In genomic region chr2:128304715-128305554, GRCh38 we compare ENCODE assay signal across 9 cellular contexts. TPM values are rescaled to one million over a fixed set of nuclear protein-coding genes. Genes with fewer than 3 reads are reported as not detected.
DNase-seq lines count a peak whose midpoint lies in the region; ATAC-seq and TF ChIP-seq lines count a peak whose summit lies in the region.
"Had no signal": no experiment of that assay in that cellular context is flagged by ENCODE, and none has a peak within 500 bp of the region (broad histone marks: within the 10 kb centered on the region; RNA-seq: fewer than 3 reads in every experiment).

No MANE protein-coding gene starts in this region.

- peak; percentile 23; the same call in 1 of the 2 replicates for TF ChIP-seq CTCF in BJ (IDR thresholded peaks at IDR 0.05; ENCODE audit: insufficient read depth, low read depth, low read length)
- peak in 2 of 9 donors; percentile 19 to 38 for TF ChIP-seq CTCF in heart right ventricle (IDR thresholded peaks at IDR 0.05)
- TF ChIP-seq CTCF in sigmoid colon (IDR thresholded peaks at IDR 0.05) = no peak

- TF ChIP-seq EP300 in sigmoid colon (IDR thresholded peaks at IDR 0.05) = peak in 3 of 4 donors; percentile 4 to 91 (median 85)

- H3K27me3 ChIP-seq in BJ (ENCODE audit: control insufficient read depth, insufficient read depth, low read length) = no peaks in the 10 kb centered on the region
- H3K27me3 ChIP-seq in MG63 = no peaks in the 10 kb centered on the region
- H3K27me3 ChIP-seq in heart right ventricle = no peaks in the 10 kb centered on the region
- H3K27me3 ChIP-seq in sigmoid colon = no peaks in the 10 kb centered on the region

- H3K4me3 Mint-ChIP-seq in activated naive CD4-positive, alpha-beta T cell treated with anti-CD3 and anti-CD28 coated beads for 36 hours = no peak overlapping the region
- H3K4me3 Mint-ChIP-seq: activated naive CD8-positive, alpha-beta T cell had no signal

- POLR2A ChIA-PET in BJ (lab: Charles Lee) = no interaction called here

- peak; percentile 53 to 80 (median 70) for ATAC-seq in heart right ventricle

- H3K9me3 Mint-ChIP-seq in activated naive CD4-positive, alpha-beta T cell treated with anti-CD3 and anti-CD28 coated beads for 36 hours = no peaks in the 10 kb centered on the region

- TF ChIP-seq POLR2A in sigmoid colon (IDR thresholded peaks at IDR 0.05) = no peak

- H3K27ac Mint-ChIP-seq in activated naive CD4-positive, alpha-beta T cell treated with anti-CD3 and anti-CD28 coated beads for 36 hours = no peak overlapping the region
- H3K27ac Mint-ChIP-seq: activated naive CD8-positive, alpha-beta T cell had no signal

- intact Hi-C loops in heart right ventricle (cut with DNase I) = loop anchor here in 4 of 10 donors (10.0 kb wide), 2 partner anchors 70 to 130 kb away; no protein-coding TSS in a partner anchor
- intact Hi-C loops in sigmoid colon (cut with DNase I) = loop anchor here (5.0 kb wide), 2 partner anchors 73 to 123 kb away; no protein-coding TSS in a partner anchor
- intact Hi-C loops in activated naive CD4-positive, alpha-beta T cell treated with anti-CD3 and anti-CD28 coated beads for 36 hours (cut with micrococcal nuclease) = no loop called here

- H3K36me3 ChIP-seq in BJ (ENCODE audit: control insufficient read depth, insufficient read depth, low read length) = peaks cover 3% of the 10 kb centered on the region; the same call in 1 of the 2 replicates
- H3K36me3 ChIP-seq in MG63 = no peaks in the 10 kb centered on the region
- no peaks in the 10 kb centered on the region for H3K36me3 ChIP-seq in heart right ventricle
- H3K36me3 ChIP-seq in sigmoid colon = no peaks in the 10 kb centered on the region

- H3K27ac ChIP-seq in heart right ventricle = peak overlapping the region; percentile 20 to 84 (median 73)
- H3K27ac ChIP-seq in sigmoid colon = peak overlapping the region; percentile 70 to 93 (median 84)

- DNase-seq in BJ (ENCODE audit: low read depth) (peak; percentile 81), MG63 (peak; percentile 92), T1000 (lab: John Stamatoyannopoulos, UW) (peak; percentile 69), heart right ventricle (peak; percentile 53 to 87), sigmoid colon (peak; percentile 96), OCI-M2 (lab: John Stamatoyannopoulos, UW; ENCODE audit: unreplicated experiment) (no peak), germinal center (ENCODE audit: low spot score) (no peak)
- no peak for DNase-seq in activated naive CD4-positive, alpha-beta T cell treated with anti-CD3 and anti-CD28 coated beads for 36 hours

- H3K4me3 ChIP-seq in BJ (ENCODE audit: low read depth, low read length) (no peak overlapping the region), MG63 (no peak overlapping the region), heart right ventricle (no peak overlapping the region), sigmoid colon (peak overlapping the region in 1 of 4 donors; percentile 24)

- H3K4me1 Mint-ChIP-seq in activated naive CD4-positive, alpha-beta T cell treated with anti-CD3 and anti-CD28 coated beads for 36 hours (ENCODE audit: low read depth) = peaks cover 3% of the 10 kb centered on the region

- 35 to 48% methylated on average over 11 of the region's 11 CpGs for WGBS in heart right ventricle, 2 donors
- 53 to 65% methylated on average over 11 of the region's 11 CpGs for WGBS in sigmoid colon, 2 donors

- CTCF ChIA-PET in BJ (lab: Yijun Ruan, JAX) = interaction anchor here (0.9 to 2.9 kb wide), 8 partner anchors 9 to 350 kb away, joined by 3 to 18 read pairs (median 4); no protein-coding TSS in a partner anchor
- CTCF ChIA-PET in activated naive CD4-positive, alpha-beta T cell treated with anti-CD3 and anti-CD28 coated beads for 36 hours (lab: Charles Lee) = no interaction called here

- peaks cover 4% of the 10 kb centered on the region for H3K36me3 Mint-ChIP-seq in activated naive CD4-positive, alpha-beta T cell treated with anti-CD3 and anti-CD28 coated beads for 36 hours (ENCODE audit: low read depth)
- H3K36me3 Mint-ChIP-seq: activated naive CD8-positive, alpha-beta T cell had no signal

- H3K4me1 ChIP-seq in heart right ventricle = peaks cover 28 to 62% (median 53%) of the 10 kb centered on the region in 9 donors
- H3K4me1 ChIP-seq in sigmoid colon = peaks cover 0 to 99% (median 88%) of the 10 kb centered on the region in 4 donors

- H3K9me3 ChIP-seq in MG63 = no peaks in the 10 kb centered on the region
- no peaks in the 10 kb centered on the region for H3K9me3 ChIP-seq in heart right ventricle
- H3K9me3 ChIP-seq in sigmoid colon = no peaks in the 10 kb centered on the region

- no peaks in the 10 kb centered on the region for H3K27me3 Mint-ChIP-seq in activated naive CD4-positive, alpha-beta T cell treated with anti-CD3 and anti-CD28 coated beads for 36 hours (ENCODE audit: low read depth)
- H3K27me3 Mint-ChIP-seq: activated naive CD8-positive, alpha-beta T cell had no signal

RNA-seq across cellular contexts. Expression of gene HS6ST1, which starts 13.7 kb away (rescaled TPM):
- 7.4 and 12.9 TPM in 2 replicates for polyA plus RNA-seq in BJ (2011; rRNA removed)
- polyA minus RNA-seq in BJ (2011; rRNA and poly(A)+ RNA removed) = 9.1 and 11.0 TPM in 2 replicates
- total RNA-seq in MG63 (2014; rRNA removed; shearing (Covaris generic); ENCODE audit: low replicate concordance) = 16.9 and 32.5 TPM in 2 replicates
- 10 to 100 TPM; 14.6 to 51.6 (median 19.0) TPM for total RNA-seq in heart right ventricle
- polyA plus RNA-seq in heart right ventricle = 10 to 100 TPM; 10.5 to 13.6 TPM
- 10 to 100 TPM; 13.2 to 27.4 (median 17.1) TPM for total RNA-seq in sigmoid colon
- 10 to 100 TPM; 12.0 to 25.1 (median 12.7) TPM for polyA plus RNA-seq in sigmoid colon
- 1 to 10 TPM; 8.1 to 8.2 TPM for total RNA-seq in activated naive CD4-positive, alpha-beta T cell treated with anti-CD3 and anti-CD28 coated beads for 36 hours

Comparison
In these comparisons a context has a peak if more than half of its experiments do, and no peak if none do; other contexts are left out.
1. DNase-seq: peak in BJ (single experiment), MG63 (single experiment), T1000 (single experiment), heart right ventricle (2 of 2) and sigmoid colon (single experiment); none in activated naive CD4-positive, alpha-beta T cell treated with anti-CD3 and anti-CD28 coated beads for 36 hours (single experiment), OCI-M2 (single experiment) and germinal center (single experiment).